5 cellular contexts compared by ENCODE assay signal in genomic region chr2:162587653-162588052, GRCh38.
"Had no signal": no experiment of that assay in that cellular context is flagged by ENCODE, and none has a peak within 500 bp of the region (broad histone marks: within the 10 kb centered on the region; RNA-seq: fewer than 3 reads in every experiment).

No MANE protein-coding gene starts in this region.

- H3K27ac Mint-ChIP-seq: GM23338, H9, IgD-negative memory B cell had no signal

- H3K27me3 Mint-ChIP-seq: IgD-negative memory B cell had no signal

- ATAC-seq: GM23338 had no signal

- DNase-seq: H9, HCEC 1CT, KBM-7 had no signal

- H3K36me3 Mint-ChIP-seq: IgD-negative memory B cell had no signal

- H3K9me3 Mint-ChIP-seq: GM23338, H9 had no signal

- H3K4me3 Mint-ChIP-seq: GM23338, H9, IgD-negative memory B cell had no signal

- H3K4me1 Mint-ChIP-seq: IgD-negative memory B cell had no signal
